In genomic region chr15:78298983-78299301, GRCh38 we compare ENCODE assay signal across 8 cellular contexts. TPM values are rescaled to one million over a fixed set of nuclear protein-coding genes. Genes with fewer than 3 reads are reported as not detected.
DNase-seq lines count a peak whose midpoint lies in the region; TF ChIP-seq lines count a peak whose summit lies in the region.

No MANE protein-coding gene starts in this region.

- H3K4me1 ChIP-seq in DOHH2 (ENCODE audit: control insufficient read depth, low read length) (peaks cover 17% of the 10 kb centered on the region), GM23248 (ENCODE audit: insufficient read depth) (peaks cover 36% of the 10 kb centered on the region)

- no peaks in the 10 kb centered on the region for H4K20me1 ChIP-seq in DOHH2 (ENCODE audit: control insufficient read depth, insufficient read depth, low read depth, low read length)
- H4K20me1 ChIP-seq in GM23248 (ENCODE audit: insufficient read depth): no peaks in the 10 kb centered on the region; the same call in 1 of the 2 replicates

- H3K9me3 ChIP-seq in DOHH2 (ENCODE audit: control insufficient read depth, insufficient read depth, low read length): no peaks in the 10 kb centered on the region
- H3K9me3 ChIP-seq in GM23248 (ENCODE audit: low read depth): no peaks in the 10 kb centered on the region

- CTCF ChIA-PET in GM10248 (lab: Yijun Ruan, JAX): interaction anchor here (0.9 to 1.8 kb wide), 9 partner anchors 9 to 34 kb away, joined by 3 to 8 read pairs (median 4); no protein-coding TSS in a partner anchor

- H3K9me3 Mint-ChIP-seq in mesothelial cell of epicardium: no peaks in the 10 kb centered on the region

- no peaks in the 10 kb centered on the region for H3K27me3 ChIP-seq in DOHH2 (ENCODE audit: control insufficient read depth, low read length)
- no peaks in the 10 kb centered on the region for H3K27me3 ChIP-seq in GM23248 (replicated peaks; ENCODE audit: insufficient read depth)

- H2AFZ ChIP-seq in GM23248: peak overlapping the region; percentile 95

- H3K79me2 ChIP-seq in DOHH2 (ENCODE audit: control insufficient read depth, low read length) (peaks cover 38% of the 10 kb centered on the region), GM23248 (ENCODE audit: insufficient read depth) (peaks cover 44% of the 10 kb centered on the region)

- TF ChIP-seq CTCF in DOHH2 (IDR thresholded peaks at IDR 0.05; ENCODE audit: low read depth, low read length, poor library complexity, severe bottlenecking) (peak; percentile 16), NB4 (IDR thresholded peaks at IDR 0.05; ENCODE audit: low read depth, low read length) (no peak), mesothelial cell of epicardium (IDR thresholded peaks at IDR 0.05; ENCODE audit: unreplicated experiment) (no peak), GM10248 (IDR thresholded peaks at IDR 0.05; ENCODE audit: control extremely low read depth, extremely low read depth, low read depth, missing control alignments) (no peak)

- H3K9me2 ChIP-seq in DOHH2 (replicated peaks; ENCODE audit: control insufficient read depth, low read length) (no peaks in the 10 kb centered on the region), GM23248 (ENCODE audit: insufficient read depth) (no peaks in the 10 kb centered on the region)

- peak; percentile 75 for DNase-seq in GM23248
- peak; percentile 49 for DNase-seq in NB4 (ENCODE audit: low read depth)
- peak; percentile 23 for DNase-seq in dedifferentiated amniotic fluid mesenchymal stem cell (ENCODE audit: extremely low spot score)
- no peak for DNase-seq in mesothelial cell of epicardium (ENCODE audit: low spot score in 2 of 2, unreplicated experiment in 2 of 2)
- no peak for DNase-seq in NCI-H2227 (lab: John Stamatoyannopoulos, UW; ENCODE audit: unreplicated experiment)
- DNase-seq in GM10248 (ENCODE audit: extremely low spot score): no peak
- no peak for DNase-seq in GOT3 (lab: John Stamatoyannopoulos, UW)

- H3K36me3 ChIP-seq in DOHH2 (ENCODE audit: control insufficient read depth, low read length) (peaks cover 16% of the 10 kb centered on the region), GM23248 (ENCODE audit: low read depth) (no peaks in the 10 kb centered on the region)

- H3F3A ChIP-seq in DOHH2 (ENCODE audit: control insufficient read depth, insufficient read depth): no peaks in the 10 kb centered on the region
- H3F3A ChIP-seq in GM23248 (ENCODE audit: insufficient read depth): peaks cover 19% of the 10 kb centered on the region

- peaks cover 33% of the 10 kb centered on the region for H3K27me3 Mint-ChIP-seq in mesothelial cell of epicardium (ENCODE audit: low read depth)

- H3K27ac ChIP-seq in DOHH2 (ENCODE audit: low read depth, low read length): no peak overlapping the region
- peak overlapping the region; percentile 75 for H3K27ac ChIP-seq in GM23248

- POLR2A ChIA-PET in GM10248 (lab: Yijun Ruan, JAX): interaction anchor here (0.5 kb wide), 1 partner anchor 575 kb away, joined by 3 read pairs; no protein-coding TSS in a partner anchor

- in situ Hi-C loops in GM23248 (cut with MboI): no loop called here

- H3K4me3 Mint-ChIP-seq in mesothelial cell of epicardium: peak overlapping the region; percentile 97

- peaks cover 23% of the 10 kb centered on the region for H3K4me1 Mint-ChIP-seq in mesothelial cell of epicardium

- H3K4me3 ChIP-seq in DOHH2 (ENCODE audit: low read length): peak overlapping the region; percentile 100
- H3K4me3 ChIP-seq in GM23248: peak overlapping the region; percentile 93
- peak overlapping the region; percentile 77 for H3K4me3 ChIP-seq in NB4 (ENCODE audit: low read depth, low read length)

- H3K27ac Mint-ChIP-seq in mesothelial cell of epicardium: peak overlapping the region; percentile 97

- 1 to 3% methylated on average over 9 of the region's 9 CpGs for WGBS in GM23248 (ENCODE audit: low coverage in 1 of 2, low lambda C conversion rate in 2 of 2, missing lambda C conversion rate in 2 of 2), 2 experiments

- H3K4me2 ChIP-seq in DOHH2 (ENCODE audit: low read length) (peak overlapping the region; percentile 95), GM23248 (ENCODE audit: unreplicated experiment) (peak overlapping the region; percentile 95)

- H3K36me3 Mint-ChIP-seq in mesothelial cell of epicardium: no peaks in the 10 kb centered on the region

- TF ChIP-seq POLR2A in NB4 (IDR thresholded peaks at IDR 0.05; ENCODE audit: extremely low read depth, insufficient read length): no peak

- H3K9ac ChIP-seq in GM23248: peak overlapping the region; percentile 94

RNA-seq across cellular contexts. Expression of gene SKIC8, which starts 0.5 kb away (rescaled TPM):
- total RNA-seq in GM23248 (2014; rRNA removed; shearing (Covaris generic)): 52.6 and 60.1 TPM in 2 replicates
- 70.6 and 77.7 TPM in 2 replicates for polyA plus RNA-seq in GM23248 (2016; fragmentation: Nextera tagmentation; extraction: Ambion mirVana)
- total RNA-seq in mesothelial cell of epicardium: 51.2 to 55.1 TPM (median 54.8 TPM) in 3 replicates

RNA-seq across cellular contexts. Expression of gene DNAJA4, which starts 34.6 kb away (rescaled TPM):
- total RNA-seq in GM23248 (2014; rRNA removed; shearing (Covaris generic)): 0.43 and 2.7 TPM in 2 replicates
- 1.3 and 1.4 TPM in 2 replicates for polyA plus RNA-seq in GM23248 (2016; fragmentation: Nextera tagmentation; extraction: Ambion mirVana)
- 0.13 to 0.18 TPM in 2 of 3 replicates, not detected in the other for total RNA-seq in mesothelial cell of epicardium

RNA-seq across cellular contexts. Expression of gene CRABP1, which starts 41.2 kb away (rescaled TPM):
- not detected in 2 replicates for total RNA-seq in GM23248 (2014; rRNA removed; shearing (Covaris generic))
- not detected in 2 replicates for polyA plus RNA-seq in GM23248 (2016; fragmentation: Nextera tagmentation; extraction: Ambion mirVana)
- 144 to 156 TPM (median 155 TPM) in 3 replicates for total RNA-seq in mesothelial cell of epicardium

Comparison
In these comparisons a context has a peak if more than half of its experiments do, and no peak if none do; other contexts are left out.
1. DNase-seq: peak in GM23248 (single experiment), NB4 (single experiment) and dedifferentiated amniotic fluid mesenchymal stem cell (single experiment); none in mesothelial cell of epicardium (0 of 2), NCI-H2227 (single experiment), GM10248 (single experiment) and GOT3 (single experiment).
2. RNA of gene CRABP1, which starts 41.2 kb away (total RNA-seq): 144 to 156 TPM in mesothelial cell of epicardium; not detected in GM23248; every median in the first group is over 100 times any median in the second.
3. Peak in every context shown above with its lines, with median percentiles within 50 percentile points of each other: H3K4me3 ChIP-seq.